ENCODE assay signal across 8 cellular contexts in genomic region chr13:42970824-42971669, GRCh38. TPM values are rescaled to one million over a fixed set of nuclear protein-coding genes. Genes with fewer than 3 reads are reported as not detected.
DNase-seq lines count a peak whose midpoint lies in the region; ATAC-seq and TF ChIP-seq lines count a peak whose summit lies in the region.

No MANE protein-coding gene starts in this region.

- DNase-seq in ACHN (peak; percentile 54), PC-3 (peak; percentile 70), left ventricle myocardium superior (no peak), spleen (no peak), NCI-H226 (no peak)
- DNase-seq in activated naive CD4-positive, alpha-beta T cell treated with anti-CD3 and anti-CD28 coated beads, Interleukin-2, amount 50 U/mL, for 16 hours: peak; percentile 40

- H3K9me3 ChIP-seq in PC-3 (ENCODE audit: low read length): no peaks in the 10 kb centered on the region
- no peaks in the 10 kb centered on the region for H3K9me3 ChIP-seq in spleen

- POLR2A ChIA-PET in PC-3 (lab: Charles Lee; ENCODE audit: unreplicated experiment): no interaction called here

- H3K9me2 ChIP-seq in PC-3 (replicated peaks; ENCODE audit: low read length): no peaks in the 10 kb centered on the region

- H3K4me2 ChIP-seq in PC-3 (ENCODE audit: low read length): no peak overlapping the region

- no peak overlapping the region for H3K27ac ChIP-seq in PC-3 (ENCODE audit: low read length)
- H3K27ac ChIP-seq in spleen: peak overlapping the region in 4 of 8 donors; percentile 5 to 49 (median 34)

- CTCF ChIA-PET in PC-3 (lab: Charles Lee): no interaction called here

- no peaks in the 10 kb centered on the region for H3K79me2 ChIP-seq in PC-3 (ENCODE audit: low read length)

- no TSS peak for BruUV-seq in PC-3 (replicated peaks; lab: Mats Ljungman, UMichigan)

- no peak for TF ChIP-seq POLR2A in spleen (IDR thresholded peaks at IDR 0.05)

- H3K36me3 ChIP-seq in PC-3 (ENCODE audit: low read depth, low read length) (no peaks in the 10 kb centered on the region), spleen (peaks cover 0 to 41% (median 13%) of the 10 kb centered on the region in 6 donors)

- peak; percentile 75 for TF ChIP-seq CTCF in GM12874 (IDR thresholded peaks at IDR 0.05; ENCODE audit: insufficient read depth, low read depth, low read length)
- TF ChIP-seq CTCF in PC-3 (conservative IDR thresholded peaks at IDR 0.05; ENCODE audit: low read depth, low read length): peak; percentile 73
- TF ChIP-seq CTCF in spleen (IDR thresholded peaks at IDR 0.05 in 8 of 11, conservative IDR thresholded peaks at IDR 0.05 in 3 of 11): peak; percentile 49 to 86 (median 72)

- H3F3A ChIP-seq in PC-3 (ENCODE audit: low read length, unreplicated experiment): no peaks in the 10 kb centered on the region

- H3K4me1 ChIP-seq in PC-3 (ENCODE audit: insufficient read depth, low read length) (peaks cover 5% of the 10 kb centered on the region; the same call in 1 of the 2 replicates), spleen (peaks cover 9 to 46% (median 30%) of the 10 kb centered on the region in 6 donors)

- intact Hi-C loops in PC-3 (cut with micrococcal nuclease): no loop called here
- intact Hi-C loops in left ventricle myocardium superior (cut with micrococcal nuclease): loop anchor here (5.0 kb wide), 1 partner anchor 901 kb away; no protein-coding TSS in a partner anchor
- intact Hi-C loops in spleen (cut with DNase I; ENCODE audit: low total_unique reads): loop anchor here (10.0 kb wide), 2 partner anchors 114 to 904 kb away; partner anchors contain the start of genes CCDC122 and LACC1

- peak; percentile 76 for ATAC-seq in HG03060 (IDR thresholded peaks at IDR 0.05; ENCODE audit: low read depth, unreplicated experiment)
- peak; percentile 61 for ATAC-seq in PC-3
- peak; percentile 80 for ATAC-seq in left ventricle myocardium superior

- H3K27me3 ChIP-seq in PC-3 (ENCODE audit: low read length) (no peaks in the 10 kb centered on the region), spleen (replicated peaks in 1 of 7) (no peaks in the 10 kb centered on the region)

- H3K4me3 ChIP-seq in PC-3 (ENCODE audit: low read length): no peak overlapping the region
- H3K4me3 ChIP-seq in spleen: no peak overlapping the region

- no peak overlapping the region for H2AFZ ChIP-seq in PC-3 (ENCODE audit: low read length)

- no peak overlapping the region for H3K9ac ChIP-seq in PC-3 (ENCODE audit: low read length)

- no peaks in the 10 kb centered on the region for H4K20me1 ChIP-seq in PC-3 (ENCODE audit: low read length)

- 51 to 57% (median 56%) methylated on average over 6 of the region's 6 CpGs for WGBS in spleen, 5 donors

- in situ Hi-C loops in ACHN (cut with HindIII; ENCODE audit: low pct_ligation_motif_present, low pct_unique_long_range_greater_than_20kb, low sequenced_read_pairs): no loop called here

RNA-seq across cellular contexts. Expression of gene EPSTI1, which starts 21.0 kb away (rescaled TPM):
- total RNA-seq in PC-3 (2014; rRNA removed) (1.3 and 1.9 TPM in 2 replicates), left ventricle myocardium superior (3.0 TPM), spleen (10 to 100 TPM; 12.1 to 50.2 (median 32.7) TPM)
- 10 to 100 TPM in 2 of 3 donors, 1 to 10 TPM in 1; 9.9 to 14.6 (median 11.4) TPM for polyA plus RNA-seq in spleen

RNA-seq across cellular contexts. Expression of gene DNAJC15, which starts 52.3 kb away (rescaled TPM):
- total RNA-seq in PC-3 (2014; rRNA removed) (1.9 and 12.5 TPM in 2 replicates), left ventricle myocardium superior (26.6 TPM), spleen (10 to 100 TPM in 4 of 7 donors, 1 to 10 TPM in 3; 6.7 to 13.9 (median 10.4) TPM)
- polyA plus RNA-seq in spleen: 10 to 100 TPM; 11.4 to 17.4 (median 12.2) TPM

Comparison
In these comparisons a context has a peak if more than half of its experiments do, and no peak if none do; other contexts are left out.
1. DNase-seq: peak in ACHN (single experiment), PC-3 (single experiment) and activated naive CD4-positive, alpha-beta T cell treated with anti-CD3 and anti-CD28 coated beads, Interleukin-2, amount 50 U/mL, for 16 hours (single experiment); none in left ventricle myocardium superior (single experiment), spleen (single experiment) and NCI-H226 (single experiment).
2. Peak in every context shown above with its lines, with median percentiles within 50 percentile points of each other: CTCF ChIP-seq and ATAC-seq.